Comparison of ENCODE assay signal across 1 cellular context in the genomic region with DNA sequence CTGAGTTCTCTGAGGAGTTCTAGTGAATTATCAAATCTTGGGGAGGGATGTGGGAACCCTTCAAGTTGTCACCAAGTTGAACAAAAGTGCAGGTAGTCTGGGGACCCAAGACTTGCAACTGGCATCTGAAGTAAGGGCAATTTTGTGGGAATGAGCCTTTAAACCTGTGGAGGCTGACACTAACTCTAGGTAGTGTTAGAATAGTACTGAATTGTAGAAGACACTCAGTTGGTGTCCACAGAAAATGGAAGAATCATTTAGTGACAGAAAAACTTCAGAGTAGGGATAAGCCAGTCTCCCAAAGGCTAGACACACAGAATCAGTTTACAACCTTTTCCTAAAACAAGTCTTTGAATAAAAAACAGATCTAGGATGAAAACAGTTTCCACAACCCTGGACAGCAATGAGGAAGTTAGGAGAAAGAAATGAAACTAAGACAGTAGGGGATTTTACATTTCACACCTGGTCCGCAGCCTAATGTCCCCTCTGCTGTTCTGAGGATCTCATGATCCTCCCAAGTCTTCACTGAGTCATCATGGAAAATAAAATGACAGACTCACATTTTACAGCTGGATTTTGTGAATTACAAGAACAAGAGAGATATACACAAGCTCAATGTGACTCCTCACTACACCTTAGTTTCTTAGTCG.
TF ChIP-seq lines count a peak whose summit lies in the region.

No MANE protein-coding gene starts in this region.

TF ChIP-seq in K562, 482 proteins besides CTCF, POLR2A, EP300 and RAD21:
- TF ChIP-seq ZNF217 (CRISPR knock-in tag; IDR thresholded peaks at IDR 0.05) = no peak
- TF ChIP-seq TAF9B (IDR thresholded peaks at IDR 0.05; ENCODE audit: partially characterized antibody) = no peak
- TF ChIP-seq TCF7 (IDR thresholded peaks at IDR 0.05; ENCODE audit: borderline replicate concordance) = no peak
- no peak for TF ChIP-seq POLR2AphosphoS5 (IDR thresholded peaks at IDR 0.05; ENCODE audit: control insufficient read depth, insufficient read depth, low read depth, low read length)
- TF ChIP-seq, protein P1, sequence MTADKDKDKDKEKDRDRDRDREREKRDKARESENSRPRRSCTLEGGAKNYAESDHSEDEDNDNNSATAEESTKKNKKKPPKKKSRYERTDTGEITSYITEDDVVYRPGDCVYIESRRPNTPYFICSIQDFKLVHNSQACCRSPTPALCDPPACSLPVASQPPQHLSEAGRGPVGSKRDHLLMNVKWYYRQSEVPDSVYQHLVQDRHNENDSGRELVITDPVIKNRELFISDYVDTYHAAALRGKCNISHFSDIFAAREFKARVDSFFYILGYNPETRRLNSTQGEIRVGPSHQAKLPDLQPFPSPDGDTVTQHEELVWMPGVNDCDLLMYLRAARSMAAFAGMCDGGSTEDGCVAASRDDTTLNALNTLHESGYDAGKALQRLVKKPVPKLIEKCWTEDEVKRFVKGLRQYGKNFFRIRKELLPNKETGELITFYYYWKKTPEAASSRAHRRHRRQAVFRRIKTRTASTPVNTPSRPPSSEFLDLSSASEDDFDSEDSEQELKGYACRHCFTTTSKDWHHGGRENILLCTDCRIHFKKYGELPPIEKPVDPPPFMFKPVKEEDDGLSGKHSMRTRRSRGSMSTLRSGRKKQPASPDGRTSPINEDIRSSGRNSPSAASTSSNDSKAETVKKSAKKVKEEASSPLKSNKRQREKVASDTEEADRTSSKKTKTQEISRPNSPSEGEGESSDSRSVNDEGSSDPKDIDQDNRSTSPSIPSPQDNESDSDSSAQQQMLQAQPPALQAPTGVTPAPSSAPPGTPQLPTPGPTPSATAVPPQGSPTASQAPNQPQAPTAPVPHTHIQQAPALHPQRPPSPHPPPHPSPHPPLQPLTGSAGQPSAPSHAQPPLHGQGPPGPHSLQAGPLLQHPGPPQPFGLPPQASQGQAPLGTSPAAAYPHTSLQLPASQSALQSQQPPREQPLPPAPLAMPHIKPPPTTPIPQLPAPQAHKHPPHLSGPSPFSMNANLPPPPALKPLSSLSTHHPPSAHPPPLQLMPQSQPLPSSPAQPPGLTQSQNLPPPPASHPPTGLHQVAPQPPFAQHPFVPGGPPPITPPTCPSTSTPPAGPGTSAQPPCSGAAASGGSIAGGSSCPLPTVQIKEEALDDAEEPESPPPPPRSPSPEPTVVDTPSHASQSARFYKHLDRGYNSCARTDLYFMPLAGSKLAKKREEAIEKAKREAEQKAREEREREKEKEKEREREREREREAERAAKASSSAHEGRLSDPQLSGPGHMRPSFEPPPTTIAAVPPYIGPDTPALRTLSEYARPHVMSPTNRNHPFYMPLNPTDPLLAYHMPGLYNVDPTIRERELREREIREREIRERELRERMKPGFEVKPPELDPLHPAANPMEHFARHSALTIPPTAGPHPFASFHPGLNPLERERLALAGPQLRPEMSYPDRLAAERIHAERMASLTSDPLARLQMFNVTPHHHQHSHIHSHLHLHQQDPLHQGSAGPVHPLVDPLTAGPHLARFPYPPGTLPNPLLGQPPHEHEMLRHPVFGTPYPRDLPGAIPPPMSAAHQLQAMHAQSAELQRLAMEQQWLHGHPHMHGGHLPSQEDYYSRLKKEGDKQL (CRISPR knock-in tag; IDR thresholded peaks at IDR 0.05; ENCODE audit: borderline replicate concordance) = no peak
- TF ChIP-seq MTA2 (IDR thresholded peaks at IDR 0.05; ENCODE audit: low read depth) = no peak
- TF ChIP-seq, protein P2, sequence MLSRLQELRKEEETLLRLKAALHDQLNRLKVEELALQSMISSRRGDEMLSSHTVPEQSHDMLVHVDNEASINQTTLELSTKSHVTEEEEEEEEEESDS (CRISPR knock-in tag; IDR thresholded peaks at IDR 0.05) = no peak
- TF ChIP-seq ZNF699 (CRISPR knock-in tag; IDR thresholded peaks at IDR 0.05; ENCODE audit: insufficient replicate concordance) = no peak
- no peak for TF ChIP-seq FOXJ2 (tag; IDR thresholded peaks at IDR 0.05)
- no peak for TF ChIP-seq NFE2L1 (tag; IDR thresholded peaks at IDR 0.05; ENCODE audit: borderline replicate concordance, low read depth)
